8 cellular contexts compared by ENCODE assay signal in genomic region chr9:98575379-98576346, GRCh38.
DNase-seq lines count a peak whose midpoint lies in the region; ATAC-seq and TF ChIP-seq lines count a peak whose summit lies in the region.

No MANE protein-coding gene starts in this region.

- H3K4ac ChIP-seq in neuronal stem cell (ENCODE audit: low read length), result no peak overlapping the region

- no peak overlapping the region for H3K14ac ChIP-seq in neuronal stem cell (ENCODE audit: low read length)

- H2BK12ac ChIP-seq in neuronal stem cell (ENCODE audit: low read length), result no peak overlapping the region

- intact Hi-C loops in uterus (cut with DNase I; ENCODE audit: low total_unique reads), result no loop called here

- H3K27me3 Mint-ChIP-seq in activated CD8-positive, alpha-beta T cell treated with anti-CD3 and anti-CD28 coated beads, Interleukin-2, amount 10 ng/mL, durations not matched to agents 7 days and 5 days (ENCODE audit: low read depth), result peaks cover 71% of the 10 kb centered on the region

- peak overlapping the region; percentile 12 for H3K4me3 Mint-ChIP-seq in activated CD8-positive, alpha-beta T cell treated with anti-CD3 and anti-CD28 coated beads, Interleukin-2, amount 10 ng/mL, durations not matched to agents 7 days and 5 days

- peaks cover 0 to 15% of the 10 kb centered on the region in 2 donors for H3K4me1 ChIP-seq in neuronal stem cell (ENCODE audit: control insufficient read depth in 2 of 2, insufficient read depth in 1 of 2, low read depth in 1 of 2, low read length in 2 of 2)
- no peaks in the 10 kb centered on the region for H3K4me1 ChIP-seq in uterus

- H2AFZ ChIP-seq in neuronal stem cell (ENCODE audit: low read length), result no peak overlapping the region

- H2BK5ac ChIP-seq in neuronal stem cell (ENCODE audit: low read length), result no peak overlapping the region

- H3K9me3 ChIP-seq in neuronal stem cell (replicated peaks in 1 of 2; ENCODE audit: control insufficient read depth in 2 of 2, insufficient read depth in 1 of 2, low read depth in 1 of 2, low read length in 2 of 2) (no peaks in the 10 kb centered on the region), uterus (no peaks in the 10 kb centered on the region)

- POLR2A ChIA-PET in activated CD8-positive, alpha-beta T cell treated with anti-CD3 and anti-CD28 coated beads, Interleukin-2, amount 10 ng/mL, durations not matched to agents 7 days and 5 days (lab: Charles Lee), result interaction anchor here (0.6 kb wide), 1 partner anchor 10 kb away, joined by 4 read pairs; no protein-coding TSS in a partner anchor

- peak overlapping the region; percentile 9 for H2AK5ac ChIP-seq in neuronal stem cell (ENCODE audit: low read depth, low read length)

- no peak overlapping the region for H3K23ac ChIP-seq in neuronal stem cell (ENCODE audit: low read depth, low read length, poor library complexity)

- H2BK15ac ChIP-seq in neuronal stem cell (ENCODE audit: low read length), result peak overlapping the region; percentile 29

- H3K36me3 ChIP-seq in neuronal stem cell (replicated peaks in 1 of 2; ENCODE audit: control insufficient read depth in 2 of 2, insufficient read depth in 2 of 2, low read length in 2 of 2), result no peaks in the 10 kb centered on the region
- no peaks in the 10 kb centered on the region for H3K36me3 ChIP-seq in uterus

- no peak overlapping the region for H4K91ac ChIP-seq in neuronal stem cell (ENCODE audit: low read depth, low read length, poor library complexity)

- CTCF ChIA-PET in activated CD8-positive, alpha-beta T cell treated with anti-CD3 and anti-CD28 coated beads, Interleukin-2, amount 10 ng/mL, durations not matched to agents 7 days and 5 days (lab: Charles Lee), result no interaction called here

- no peak overlapping the region for H3K4me2 ChIP-seq in neuronal stem cell (ENCODE audit: insufficient read depth, low read length, poor library complexity, severe bottlenecking)

- no peak overlapping the region for H4K8ac ChIP-seq in neuronal stem cell (ENCODE audit: low read depth, low read length)

- H3K27me3 ChIP-seq in neuronal stem cell (ENCODE audit: control insufficient read depth in 3 of 3, insufficient read depth in 3 of 3, low read depth in 1 of 3, low read length in 3 of 3) (peaks cover 0 to 15% (median 0%) of the 10 kb centered on the region in 3 experiments), uterus (no peaks in the 10 kb centered on the region)

- TF ChIP-seq POLR2A in uterus (IDR thresholded peaks at IDR 0.05), result no peak

- H3K27ac ChIP-seq in neuronal stem cell (replicated peaks; ENCODE audit: low read length) (no peak overlapping the region), uterus (no peak overlapping the region)

- peaks cover 18% of the 10 kb centered on the region for H3K4me1 Mint-ChIP-seq in activated CD8-positive, alpha-beta T cell treated with anti-CD3 and anti-CD28 coated beads, Interleukin-2, amount 10 ng/mL, durations not matched to agents 7 days and 5 days (ENCODE audit: low read depth)

- DNase-seq in GM10266 (ENCODE audit: extremely low spot score) (peak; percentile 55), neuronal stem cell (ENCODE audit: low spot score) (no peak), NCI-H2107 (lab: John Stamatoyannopoulos, UW) (no peak), uterus (no peak), NCI-H2196 treated with DMSO at 0.1 percent for 48 hours (lab: John Stamatoyannopoulos, UW; ENCODE audit: unreplicated experiment) (no peak)
- peak; percentile 50 for DNase-seq in activated CD8-positive, alpha-beta T cell treated with anti-CD3 and anti-CD28 coated beads, Interleukin-2, amount 10 ng/mL, durations not matched to agents 7 days and 5 days

- no peak overlapping the region for H3K9ac ChIP-seq in neuronal stem cell (ENCODE audit: low read depth, low read length, poor library complexity)

- no CpG with 5 or more reads among the region's 13 CpGs for WGBS in neuronal stem cell (ENCODE audit: extremely low coverage in 2 of 2, insufficient read length in 2 of 2, insufficient replicate concordance in 1 of 2), 2 donors

- TF ChIP-seq CTCF in GM10266 (IDR thresholded peaks at IDR 0.05; ENCODE audit: control insufficient read depth, insufficient read depth, low read depth, missing control alignments) (no peak), uterus (IDR thresholded peaks at IDR 0.05) (no peak)

- H3K36me3 Mint-ChIP-seq in activated CD8-positive, alpha-beta T cell treated with anti-CD3 and anti-CD28 coated beads, Interleukin-2, amount 10 ng/mL, durations not matched to agents 7 days and 5 days (ENCODE audit: low read depth), result no peaks in the 10 kb centered on the region

- peak overlapping the region; percentile 31 for H3K18ac ChIP-seq in neuronal stem cell (ENCODE audit: low read length)

- peak; percentile 91 for ATAC-seq in GM21381 (IDR thresholded peaks at IDR 0.05; ENCODE audit: unreplicated experiment)
- peak; percentile 71 for ATAC-seq in HG03520 (IDR thresholded peaks at IDR 0.05; ENCODE audit: unreplicated experiment)
- ATAC-seq in activated CD8-positive, alpha-beta T cell treated with anti-CD3 and anti-CD28 coated beads, Interleukin-2, amount 10 ng/mL, durations not matched to agents 7 days and 5 days, result peak; percentile 66

- H2BK120ac ChIP-seq in neuronal stem cell (ENCODE audit: low read depth, low read length), result no peak overlapping the region

- H3K79me1 ChIP-seq in neuronal stem cell (ENCODE audit: low read depth, low read length), result no peaks in the 10 kb centered on the region

- no peak overlapping the region for H3K4me3 ChIP-seq in neuronal stem cell (ENCODE audit: low read length in 2 of 2)
- no peak overlapping the region for H3K4me3 ChIP-seq in uterus

- no peaks in the 10 kb centered on the region for H3K9me3 Mint-ChIP-seq in activated CD8-positive, alpha-beta T cell treated with anti-CD3 and anti-CD28 coated beads, Interleukin-2, amount 10 ng/mL, durations not matched to agents 7 days and 5 days (ENCODE audit: insufficient read depth)

- peak overlapping the region; percentile 2 for H3K27ac Mint-ChIP-seq in activated CD8-positive, alpha-beta T cell treated with anti-CD3 and anti-CD28 coated beads, Interleukin-2, amount 10 ng/mL, durations not matched to agents 7 days and 5 days

Comparison
In these comparisons a context has a peak if more than half of its experiments do, and no peak if none do; other contexts are left out.
1. DNase-seq: peak in GM10266 (single experiment) and activated CD8-positive, alpha-beta T cell treated with anti-CD3 and anti-CD28 coated beads, Interleukin-2, amount 10 ng/mL, durations not matched to agents 7 days and 5 days (single experiment); none in neuronal stem cell (single experiment), NCI-H2107 (single experiment), uterus (0 of 2) and NCI-H2196 treated with DMSO at 0.1 percent for 48 hours (single experiment).
2. Peak in every context shown above with its lines, with median percentiles within 50 percentile points of each other: ATAC-seq.